Comparison of ENCODE assay signal across 23 cellular contexts in the genomic region with DNA sequence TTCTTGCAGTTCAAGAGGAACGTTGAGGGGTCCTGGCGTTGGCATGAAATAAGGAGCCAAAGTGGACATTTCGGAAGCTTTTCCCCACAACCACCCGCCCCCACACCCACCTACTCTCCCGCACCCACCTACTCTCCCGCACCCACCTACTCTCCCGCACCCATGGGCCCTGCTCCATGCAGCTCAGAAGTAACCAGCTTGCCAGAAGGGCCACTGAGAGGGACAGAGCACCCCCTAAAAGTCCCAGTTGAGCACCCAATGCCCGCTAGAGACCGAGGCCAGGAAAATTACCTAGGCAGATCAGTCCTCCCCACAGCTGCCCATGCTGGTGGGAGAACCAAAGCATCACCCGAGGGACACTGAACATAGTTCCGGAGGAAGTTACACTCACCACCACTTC. TPM values are rescaled to one million over a fixed set of nuclear protein-coding genes. Genes with fewer than 3 reads are reported as not detected.
"Had no signal": no experiment of that assay in that cellular context is flagged by ENCODE, and none has a peak within 500 bp of the region (broad histone marks: within the 10 kb centered on the region; RNA-seq: fewer than 3 reads in every experiment).

No MANE protein-coding gene starts in this region.

- H3K4me3 ChIP-seq: breast epithelium, PC-9, SK-N-MC had no signal

- H3K4me1 Mint-ChIP-seq: activated CD4-positive, alpha-beta T cell treated with anti-CD3 and anti-CD28 coated beads, Interleukin-2, amount 10 ng/mL, durations not matched to agents 7 days and 5 days; activated naive CD4-positive, alpha-beta T cell treated with anti-CD3 and anti-CD28 coated beads, Interleukin-2, amount 50 U/mL, for 24 hours had no signal

- H3K36me3 ChIP-seq: breast epithelium had no signal

- H3K4me3 Mint-ChIP-seq: activated CD4-positive, alpha-beta memory T cell treated with anti-CD3 and anti-CD28 coated beads for 36 hours; activated CD4-positive, alpha-beta T cell treated with anti-CD3 and anti-CD28 coated beads, Interleukin-2, amount 10 ng/mL, durations not matched to agents 7 days and 5 days; activated naive CD4-positive, alpha-beta T cell treated with anti-CD3 and anti-CD28 coated beads, Interleukin-2, amount 50 U/mL, for 24 hours had no signal

- DNase-seq: activated CD4-positive, alpha-beta memory T cell treated with anti-CD3 and anti-CD28 coated beads for 36 hours; activated CD4-positive, alpha-beta T cell treated with anti-CD3 and anti-CD28 coated beads, Interleukin-2, amount 10 ng/mL, durations not matched to agents 7 days and 5 days; activated CD4-positive, CD25-positive, alpha-beta regulatory T cell; activated CD8-positive, alpha-beta memory T cell treated with anti-CD3 and anti-CD28 coated beads for 24 hours; activated naive CD4-positive, alpha-beta T cell; central memory CD4-positive, alpha-beta T cell; MM.1S; NCI-H1105; NCI-H1436; NCI-H187; NCI-H2081; NCI-H446; NCI-H524; PC-9; T-helper 1 cell had no signal

- H3K4me1 ChIP-seq: breast epithelium had no signal

- H3K36me3 Mint-ChIP-seq: activated CD4-positive, alpha-beta memory T cell treated with anti-CD3 and anti-CD28 coated beads for 36 hours; activated naive CD4-positive, alpha-beta T cell treated with anti-CD3 and anti-CD28 coated beads, Interleukin-2, amount 50 U/mL, for 24 hours had no signal

- H3K27ac Mint-ChIP-seq: activated CD4-positive, alpha-beta memory T cell treated with anti-CD3 and anti-CD28 coated beads for 36 hours; activated CD4-positive, alpha-beta T cell treated with anti-CD3 and anti-CD28 coated beads, Interleukin-2, amount 10 ng/mL, durations not matched to agents 7 days and 5 days; activated naive CD4-positive, alpha-beta T cell treated with anti-CD3 and anti-CD28 coated beads, Interleukin-2, amount 50 U/mL, for 24 hours; activated T-helper 2 cell treated with anti-CD3 and anti-CD28 coated beads, Interferon-gamma antibody, Interleukin-2, Interleukin-4, amounts not matched to agents 10 μg/mL and 5 μg/mL and 100 μg/mL, durations not matched to agents 14 hours and 24 hours and 36 hours had no signal

- H3K9me3 Mint-ChIP-seq: activated CD4-positive, alpha-beta memory T cell treated with anti-CD3 and anti-CD28 coated beads for 36 hours; activated CD4-positive, alpha-beta T cell treated with anti-CD3 and anti-CD28 coated beads, Interleukin-2, amount 10 ng/mL, durations not matched to agents 7 days and 5 days; activated naive CD4-positive, alpha-beta T cell treated with anti-CD3 and anti-CD28 coated beads, Interleukin-2, amount 50 U/mL, for 24 hours; activated T-helper 2 cell treated with anti-CD3 and anti-CD28 coated beads, Interferon-gamma antibody, Interleukin-2, Interleukin-4, amounts not matched to agents 10 μg/mL and 5 μg/mL and 100 μg/mL, durations not matched to agents 14 hours and 24 hours and 36 hours had no signal

- H3K4me2 ChIP-seq: PC-9 had no signal

- H3K27ac ChIP-seq: breast epithelium, PC-9, SK-N-MC, VCaP had no signal

- H3K9me3 ChIP-seq: breast epithelium had no signal

RNA-seq across cellular contexts. Expression of a gene that starts 11.8 kb away (rescaled TPM):
- total RNA-seq: activated CD4-positive, alpha-beta memory T cell treated with anti-CD3 and anti-CD28 coated beads for 36 hours; activated CD4-positive, alpha-beta T cell treated with anti-CD3 and anti-CD28 coated beads, Interleukin-2, amount 10 ng/mL, durations not matched to agents 7 days and 5 days; activated T-helper 2 cell treated with anti-CD3 and anti-CD28 coated beads, Interferon-gamma antibody, Interleukin-2, Interleukin-4, amounts not matched to agents 10 μg/mL and 5 μg/mL and 100 μg/mL, durations not matched to agents 14 hours and 24 hours and 36 hours; aorta; breast epithelium; PC-9; RPMI7951; T-helper 2 cell treated with Interferon-gamma antibody and Interleukin-4, amounts not matched to agents 100 ng/mL and 5 ng/mL, for 36 hours had no signal
- polyA plus RNA-seq: aorta had no signal
